In genomic region chr17:66272699-66273390, GRCh38 we compare ENCODE assay signal across 13 cellular contexts. TPM values are rescaled to one million over a fixed set of nuclear protein-coding genes. Genes with fewer than 3 reads are reported as not detected.
DNase-seq lines count a peak whose midpoint lies in the region; ATAC-seq and TF ChIP-seq lines count a peak whose summit lies in the region.
"Had no signal": no experiment of that assay in that cellular context is flagged by ENCODE, and none has a peak within 500 bp of the region (broad histone marks: within the 10 kb centered on the region; RNA-seq: fewer than 3 reads in every experiment).

No MANE protein-coding gene starts in this region.

- H3K4me3 ChIP-seq in coronary artery, result peak overlapping the region; percentile 22

- DNase-seq in Daoy (ENCODE audit: low read depth), result peak; percentile 90
- DNase-seq in NCI-H2227 treated with DMSO at 0.1 percent for 48 hours (lab: John Stamatoyannopoulos, UW), result peak; percentile 27
- no peak for DNase-seq in coronary artery (ENCODE audit: low spot score)
- peak; percentile 42 for DNase-seq in non-pigmented ciliary epithelial cell (ENCODE audit: low read depth)
- no peak for DNase-seq in 8988T
- DNase-seq in cerebellum (ENCODE audit: low spot score), result no peak
- no peak for DNase-seq in left lobe of liver (ENCODE audit: low spot score)
- DNase-seq: cortex of kidney, DMS79 treated with DMSO at 0.1 percent for 48 hours, natural killer cell had no signal

- ATAC-seq in HG03139 (IDR thresholded peaks at IDR 0.05; ENCODE audit: unreplicated experiment), result no peak
- ATAC-seq in left lobe of liver, result no peak
- ATAC-seq: natural killer cell, WTC11 had no signal

- peak overlapping the region in 1 of 2 donors; percentile 9 for H3K27ac ChIP-seq in coronary artery

- no peak for TF ChIP-seq CTCF in coronary artery (IDR thresholded peaks at IDR 0.05)

RNA-seq across cellular contexts. Expression of gene PRKCA, which starts 29.6 kb away (rescaled TPM):
- 17.6 and 21.8 TPM in 2 replicates for total RNA-seq in Daoy (2014; rRNA removed; shearing (Covaris generic))
- total RNA-seq in cerebellum, result 38.7 TPM
- total RNA-seq in left lobe of liver, result 21.2 TPM

RNA-seq across cellular contexts. Expression of gene APOH, which starts 43.6 kb away (rescaled TPM):
- not detected in 2 replicates for total RNA-seq in Daoy (2014; rRNA removed; shearing (Covaris generic))
- total RNA-seq in cerebellum (0.36 TPM), left lobe of liver (3,947 TPM)
- total RNA-seq: activated T-helper 1 cell treated with anti-CD3 and anti-CD28 coated beads, Interleukin-12 subunit alpha, Interleukin-12 subunit beta, Interleukin-2, Interleukin-4 antibody, amounts not matched to agents 30 ng/mL and 10 ng/mL and 1 ng/mL, durations not matched to agents 14 hours and 24 hours and 36 hours; natural killer cell had no signal

Comparison
In these comparisons a context has a peak if more than half of its experiments do, and no peak if none do; other contexts are left out.
1. DNase-seq: peak in Daoy (single experiment), NCI-H2227 treated with DMSO at 0.1 percent for 48 hours (single experiment) and non-pigmented ciliary epithelial cell (single experiment); none in coronary artery (single experiment), 8988T (single experiment), cerebellum (single experiment) and left lobe of liver (single experiment).
2. RNA of gene APOH, which starts 43.6 kb away (total RNA-seq): 3,947 TPM in left lobe of liver (single experiment); 0.36 TPM in cerebellum (single experiment) and not detected in Daoy; every median in the first group is over 1,000 times any median in the second.